31 cellular contexts compared by ENCODE assay signal in genomic region chr1:94644371-94644770, GRCh38.
"Had no signal": no experiment of that assay in that cellular context is flagged by ENCODE, and none has a peak within 500 bp of the region (broad histone marks: within the 10 kb centered on the region; RNA-seq: fewer than 3 reads in every experiment).

No MANE protein-coding gene starts in this region.

- H3K9ac ChIP-seq: KMS-11 had no signal

- H3K36me3 ChIP-seq: brain microvascular endothelial cell, WERI-Rb-1 had no signal

- H3K27me3 ChIP-seq: brain microvascular endothelial cell had no signal

- DNase-seq: activated CD4-positive, alpha-beta memory T cell treated with anti-CD3 and anti-CD28 coated beads, Interleukin-2, amount 10 ng/mL, durations not matched to agents 7 days and 5 days; activated CD4-positive, alpha-beta T cell treated with anti-CD3 and anti-CD28 coated beads for 1 hour; activated CD4-positive, alpha-beta T cell treated with anti-CD3 and anti-CD28 coated beads for 48 hours; activated CD4-positive, CD25-positive, alpha-beta regulatory T cell; activated CD8-positive, alpha-beta memory T cell treated with anti-CD3 and anti-CD28 coated beads for 24 hours; activated CD8-positive, alpha-beta memory T cell treated with anti-CD3 and anti-CD28 coated beads, Interleukin-2, amount 10 ng/mL, durations not matched to agents 7 days and 5 days; activated CD8-positive, alpha-beta memory T cell treated with anti-CD3 and anti-CD28 coated beads, Interleukin-2, amount 50 U/mL, for 48 hours; activated effector memory CD4-positive, alpha-beta T cell treated with anti-CD3 and anti-CD28 coated beads, Interleukin-2, amount 50 U/mL, for 16 hours; activated naive CD4-positive, alpha-beta T cell; activated naive CD4-positive, alpha-beta T cell treated with anti-CD3 and anti-CD28 coated beads, Interleukin-2, amount 50 U/mL, for 16 hours; activated naive CD8-positive, alpha-beta T cell treated with anti-CD3 and anti-CD28 coated beads for 36 hours; activated T-cell treated with anti-CD3 and anti-CD28 coated beads, Interleukin-2, amount 50 U/mL, for 48 hours; amniotic stem cell; aorta; brain microvascular endothelial cell; NCI-H1092 treated with DMSO at 0.1 percent for 48 hours; NCI-H1417; NCI-H187 treated with DMSO at 0.1 percent for 48 hours; NCI-H2081; NCI-H345; NCI-H526; NCI-H748 treated with DMSO at 0.1 percent for 48 hours; NK-92 treated with Interleukin-12 subunit alpha and Interleukin-12 subunit beta, amount 100 ng/mL, for 24 hours; PC-3; Right ventricle myocardium superior; SW 1271; T-helper 1 cell; T-helper 2 cell; T-helper 9 cell; WERI-Rb-1 had no signal

- H3K27ac ChIP-seq: brain microvascular endothelial cell, KMS-11, WERI-Rb-1 had no signal

- ATAC-seq: activated CD8-positive, alpha-beta memory T cell treated with anti-CD3 and anti-CD28 coated beads, Interleukin-2, amount 10 ng/mL, durations not matched to agents 7 days and 5 days; PC-3 had no signal

- H3K4me2 ChIP-seq: KMS-11 had no signal
